Comparison of ENCODE assay signal across 1 cellular context in genomic region chr10:24724381-24725228, GRCh38.
TF ChIP-seq lines count a peak whose summit lies in the region.

No MANE protein-coding gene starts in this region.

TF ChIP-seq in K562, 482 proteins besides CTCF, POLR2A, EP300 and RAD21 (continued from another document and continues in another):
- TF ChIP-seq ZNF347 (CRISPR knock-in tag; IDR thresholded peaks at IDR 0.05; ENCODE audit: low read depth), result no peak
- no peak for TF ChIP-seq COPS2 (conservative IDR thresholded peaks at IDR 0.05)
- no peak for TF ChIP-seq ZBTB17 (CRISPR knock-in tag; IDR thresholded peaks at IDR 0.05)
- no peak for TF ChIP-seq ZNF75A (CRISPR knock-in tag; IDR thresholded peaks at IDR 0.05)
- TF ChIP-seq RNF2 (IDR thresholded peaks at IDR 0.05), result no peak
- TF ChIP-seq XRCC4 (IDR thresholded peaks at IDR 0.05; ENCODE audit: extremely low read depth, insufficient read depth, insufficient read length), result no peak
- TF ChIP-seq KDM1A (IDR thresholded peaks at IDR 0.05), result 0 out of 4 replicates have a peak, but pooled peaks of 1 of the 2 experiments have one; percentile 47
- TF ChIP-seq PCBP2 (IDR thresholded peaks at IDR 0.05; ENCODE audit: low read depth, low read length, poor library complexity, severe bottlenecking), result no peak
- no peak for TF ChIP-seq ARID2 (IDR thresholded peaks at IDR 0.05)
- TF ChIP-seq SNIP1 (IDR thresholded peaks at IDR 0.05; ENCODE audit: low read depth), result no peak
- no peak for TF ChIP-seq KLF10 (CRISPR knock-in tag; IDR thresholded peaks at IDR 0.05)
- no peak for TF ChIP-seq MLX (CRISPR knock-in tag; conservative IDR thresholded peaks at IDR 0.05)
- no peak; the same call in 1 of the 2 replicates for TF ChIP-seq FOXJ2 (tag; IDR thresholded peaks at IDR 0.05)
- no peak for TF ChIP-seq ZNF445 (CRISPR knock-in tag; IDR thresholded peaks at IDR 0.05; ENCODE audit: low read depth)
- TF ChIP-seq ZFX (CRISPR knock-in tag; IDR thresholded peaks at IDR 0.05), result peak; percentile 65
- TF ChIP-seq TSC22D4 (tag; IDR thresholded peaks at IDR 0.05), result no peak
- TF ChIP-seq SMC3 (conservative IDR thresholded peaks at IDR 0.05; ENCODE audit: insufficient read depth, low read depth, low read length), result no peak
- no peak for TF ChIP-seq ILF3 (IDR thresholded peaks at IDR 0.05; ENCODE audit: borderline replicate concordance)
- TF ChIP-seq CTBP1 (IDR thresholded peaks at IDR 0.05; ENCODE audit: borderline replicate concordance), result no peak; the same call in 1 of the 2 replicates
- TF ChIP-seq ZNF140 (CRISPR knock-in tag; IDR thresholded peaks at IDR 0.05), result no peak
- no peak; the same call in 1 of the 2 replicates for TF ChIP-seq MXI1 (IDR thresholded peaks at IDR 0.05; ENCODE audit: low read depth, low read length)
- no peak for TF ChIP-seq BMI1 (IDR thresholded peaks at IDR 0.05; ENCODE audit: low read length)
- TF ChIP-seq PKNOX1 (IDR thresholded peaks at IDR 0.05), result peak; percentile 63; the same call in 1 of the 2 replicates
- TF ChIP-seq STAT5B (CRISPR knock-in tag; IDR thresholded peaks at IDR 0.05), result no peak
- TF ChIP-seq ZNF146 (CRISPR knock-in tag; IDR thresholded peaks at IDR 0.05; ENCODE audit: unreplicated experiment), result no peak
- no peak for TF ChIP-seq THRB (CRISPR knock-in tag; conservative IDR thresholded peaks at IDR 0.05)
- no peak for TF ChIP-seq TEAD2 (tag; IDR thresholded peaks at IDR 0.05)
- TF ChIP-seq ZBTB43 (CRISPR knock-in tag; IDR thresholded peaks at IDR 0.05), result no peak
- no peak for TF ChIP-seq ATF2 (CRISPR knock-in tag; IDR thresholded peaks at IDR 0.05)
- no peak for TF ChIP-seq ZNF668 (CRISPR knock-in tag; IDR thresholded peaks at IDR 0.05)
- no peak for TF ChIP-seq MCM7 (IDR thresholded peaks at IDR 0.05)
- TF ChIP-seq MECOM (CRISPR knock-in tag; IDR thresholded peaks at IDR 0.05), result no peak
- no peak for TF ChIP-seq ZFP1 (CRISPR knock-in tag; IDR thresholded peaks at IDR 0.05)
- TF ChIP-seq NONO (IDR thresholded peaks at IDR 0.05; ENCODE audit: low read depth in 2 of 2, low read length in 1 of 2), result peak in 1 of 2 experiments; percentile 50; a peak in 1 of 4 replicates
- peak; percentile 42 for TF ChIP-seq MGA (IDR thresholded peaks at IDR 0.05)
- no peak for TF ChIP-seq ZNF280B (CRISPR knock-in tag; IDR thresholded peaks at IDR 0.05)
- no peak for TF ChIP-seq NCOA2 (IDR thresholded peaks at IDR 0.05; ENCODE audit: partially characterized antibody in 2 of 2)
- TF ChIP-seq MED1 (CRISPR knock-in tag; IDR thresholded peaks at IDR 0.05; ENCODE audit: borderline replicate concordance), result no peak
- no peak for TF ChIP-seq STAT5A (IDR thresholded peaks at IDR 0.05; ENCODE audit: borderline replicate concordance, low read length)
- TF ChIP-seq PBX2 (CRISPR knock-in tag; IDR thresholded peaks at IDR 0.05; ENCODE audit: low read depth), result no peak
- no peak for TF ChIP-seq PBX2 (tag; conservative IDR thresholded peaks at IDR 0.05; ENCODE audit: low read depth)
- TF ChIP-seq MCM3 (IDR thresholded peaks at IDR 0.05), result no peak
- no peak for TF ChIP-seq ZNF780A (CRISPR knock-in tag; IDR thresholded peaks at IDR 0.05)
- no peak for TF ChIP-seq MEF2D (tag; conservative IDR thresholded peaks at IDR 0.05; ENCODE audit: low read depth)
- TF ChIP-seq MCM5 (IDR thresholded peaks at IDR 0.05; ENCODE audit: low read depth), result no peak
- TF ChIP-seq TFAM (CRISPR knock-in tag; conservative IDR thresholded peaks at IDR 0.05), result no peak
